In the genomic region with DNA sequence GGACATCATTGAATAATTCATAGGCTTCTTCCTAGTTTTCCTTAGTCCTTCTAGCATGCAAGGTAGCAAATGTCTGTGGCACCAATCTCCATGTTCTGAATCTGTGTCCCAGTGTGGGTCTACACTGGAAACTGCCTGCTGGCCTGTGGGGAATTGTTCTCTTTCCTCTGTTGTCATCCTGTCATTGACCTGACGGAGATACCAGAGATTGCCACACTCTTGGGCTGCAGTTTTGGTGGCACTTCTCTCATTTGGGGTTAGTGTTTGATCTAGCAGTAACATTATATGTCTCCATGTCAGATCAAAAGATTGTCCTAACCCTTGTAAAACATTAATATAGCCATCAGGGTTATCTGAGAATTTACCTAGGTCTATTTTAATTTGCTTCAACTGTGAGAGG, we compare ENCODE assay signal across 7 cellular contexts. TPM values are rescaled to one million over a fixed set of nuclear protein-coding genes. Genes with fewer than 3 reads are reported as not detected.
"Had no signal": no experiment of that assay in that cellular context is flagged by ENCODE, and none has a peak within 500 bp of the region (broad histone marks: within the 10 kb centered on the region; RNA-seq: fewer than 3 reads in every experiment).

No MANE protein-coding gene starts in this region.

RNA-seq across cellular contexts. Expression of gene GSTA3, which starts 9.3 kb away (rescaled TPM):
- total RNA-seq: activated B cell treated with CpG ODN at 0.5 μM for 24 hours; activated CD4-positive, alpha-beta T cell treated with anti-CD3 and anti-CD28 coated beads, Interleukin-2, amount 10 ng/mL, durations not matched to agents 24 days and 14 days; activated CD8-positive, alpha-beta memory T cell treated with anti-CD3 and anti-CD28 coated beads, Interleukin-2, amount 10 ng/mL, durations not matched to agents 7 days and 5 days; activated T-helper 1 cell treated with anti-CD3 and anti-CD28 coated beads, Interleukin-12 subunit alpha, Interleukin-12 subunit beta, Interleukin-2, Interleukin-4 antibody, amounts not matched to agents 30 ng/mL and 10 ng/mL and 1 ng/mL, durations not matched to agents 14 hours and 24 hours and 36 hours; ascending aorta; K562; T-helper 17 cell had no signal
- polyA plus RNA-seq: K562 had no signal
